9 cellular contexts compared by ENCODE assay signal in the genomic region with DNA sequence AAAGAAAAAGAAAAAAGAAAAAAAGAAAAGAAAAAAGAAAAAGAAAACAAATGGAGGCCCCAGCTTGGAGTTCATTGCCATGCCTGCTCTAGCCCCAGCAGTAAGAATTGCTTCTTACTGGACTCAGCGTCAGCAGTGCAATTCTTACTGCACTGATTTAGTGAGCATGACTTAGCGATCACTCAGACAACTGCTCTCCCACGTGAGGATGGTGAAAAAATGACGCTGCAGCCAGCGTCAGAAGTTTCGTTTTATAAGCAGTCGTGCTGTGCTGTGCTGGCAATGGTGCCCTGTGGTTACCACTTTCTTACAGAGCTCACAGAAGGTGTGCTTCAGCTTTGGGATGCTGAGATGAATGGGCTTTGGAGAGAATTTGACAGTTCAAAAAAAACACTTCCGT.
DNase-seq lines count a peak whose midpoint lies in the region; ATAC-seq and TF ChIP-seq lines count a peak whose summit lies in the region.
"Had no signal": no experiment of that assay in that cellular context is flagged by ENCODE, and none has a peak within 500 bp of the region (broad histone marks: within the 10 kb centered on the region; RNA-seq: fewer than 3 reads in every experiment).

No MANE protein-coding gene starts in this region.

- peak overlapping the region; percentile 61 for H3K27ac ChIP-seq in AG04450 (ENCODE audit: low read depth, low read length)
- no peak overlapping the region for H3K27ac ChIP-seq in OCI-LY1 (ENCODE audit: low read depth, low read length, poor library complexity, severe bottlenecking)
- no peak overlapping the region for H3K27ac ChIP-seq in upper lobe of right lung
- no peak overlapping the region for H3K27ac ChIP-seq in PC-9

- H3K9me3 ChIP-seq in AG04450 (ENCODE audit: control insufficient read depth, insufficient read depth, low read length) (no peaks in the 10 kb centered on the region), OCI-LY1 (ENCODE audit: low read length) (no peaks in the 10 kb centered on the region), upper lobe of right lung (no peaks in the 10 kb centered on the region), PC-9 (ENCODE audit: insufficient read depth, low read depth) (no peaks in the 10 kb centered on the region)

- H3K4me3 Mint-ChIP-seq in activated naive CD8-positive, alpha-beta T cell treated with anti-CD3 and anti-CD28 coated beads for 36 hours, result no peak overlapping the region

- H3K9me2 ChIP-seq in OCI-LY1 (ENCODE audit: low read depth, low read length) (no peaks in the 10 kb centered on the region), PC-9 (ENCODE audit: insufficient read depth) (no peaks in the 10 kb centered on the region)

- intact Hi-C loops in upper lobe of right lung (cut with DNase I), result no loop called here
- intact Hi-C loops in PC-9 (cut with micrococcal nuclease; ENCODE audit: unreplicated experiment), result no loop called here

- POLR2A ChIA-PET in AG04450 (lab: Yijun Ruan, JAX) (interaction anchor here (0.7 kb wide), 2 partner anchors 12 to 458 kb away, joined by 3 to 4 read pairs; no protein-coding TSS in a partner anchor), PC-9 (lab: Charles Lee; ENCODE audit: unreplicated experiment) (no interaction called here)

- H3K4me2 ChIP-seq in OCI-LY1 (ENCODE audit: low read length), result peak overlapping the region; percentile 76
- H3K4me2 ChIP-seq in PC-9, result no peak overlapping the region

- TF ChIP-seq CTCF in AG04450 (IDR thresholded peaks at IDR 0.05; ENCODE audit: low read depth, low read length), result no peak
- no peak for TF ChIP-seq CTCF in OCI-LY1 (IDR thresholded peaks at IDR 0.05; ENCODE audit: low read length)
- TF ChIP-seq CTCF in upper lobe of right lung (IDR thresholded peaks at IDR 0.05), result no peak
- no peak for TF ChIP-seq CTCF in PC-9 (conservative IDR thresholded peaks at IDR 0.05)

- H2AFZ ChIP-seq in OCI-LY1 (ENCODE audit: low read length) (no peak overlapping the region), PC-9 (no peak overlapping the region)

- peak; percentile 78 for ATAC-seq in upper lobe of right lung
- ATAC-seq in GM18861 (IDR thresholded peaks at IDR 0.05; ENCODE audit: unreplicated experiment), result no peak

- H4K20me1 ChIP-seq in OCI-LY1 (ENCODE audit: insufficient read depth, low read length), result no peaks in the 10 kb centered on the region
- H4K20me1 ChIP-seq in PC-9 (ENCODE audit: insufficient read depth), result no peaks in the 10 kb centered on the region

- H3K36me3 Mint-ChIP-seq in activated naive CD8-positive, alpha-beta T cell treated with anti-CD3 and anti-CD28 coated beads for 36 hours, result no peaks in the 10 kb centered on the region

- TF ChIP-seq POLR2A in erythroblast (IDR thresholded peaks at IDR 0.05; ENCODE audit: low read length), result no peak

- H3K27ac Mint-ChIP-seq in activated naive CD8-positive, alpha-beta T cell treated with anti-CD3 and anti-CD28 coated beads for 36 hours, result no peak overlapping the region

- H3K36me3 ChIP-seq in OCI-LY1 (ENCODE audit: insufficient read depth, low read length) (no peaks in the 10 kb centered on the region), upper lobe of right lung (no peaks in the 10 kb centered on the region), PC-9 (ENCODE audit: low read depth) (no peaks in the 10 kb centered on the region)

- H3K4me3 ChIP-seq in AG04450 (ENCODE audit: low read depth, low read length) (peak overlapping the region; percentile 13; the same call in 1 of the 2 replicates), OCI-LY1 (ENCODE audit: low read depth, low read length, poor library complexity, severe bottlenecking) (peak overlapping the region; percentile 48), upper lobe of right lung (peak overlapping the region; percentile 29), PC-9 (no peak overlapping the region)

- peaks cover 1% of the 10 kb centered on the region for H3K9me3 Mint-ChIP-seq in activated naive CD8-positive, alpha-beta T cell treated with anti-CD3 and anti-CD28 coated beads for 36 hours

- no peaks in the 10 kb centered on the region for H3K27me3 Mint-ChIP-seq in activated naive CD8-positive, alpha-beta T cell treated with anti-CD3 and anti-CD28 coated beads for 36 hours

- H3F3A ChIP-seq in OCI-LY1 (ENCODE audit: insufficient read depth, low read length), result no peaks in the 10 kb centered on the region
- no peaks in the 10 kb centered on the region for H3F3A ChIP-seq in PC-9 (ENCODE audit: insufficient read depth, low read depth)

- H3K4me1 ChIP-seq in OCI-LY1 (ENCODE audit: insufficient read depth, low read length, severe bottlenecking) (peaks cover 20% of the 10 kb centered on the region), upper lobe of right lung (no peaks in the 10 kb centered on the region), PC-9 (replicated peaks; ENCODE audit: insufficient read depth) (no peaks in the 10 kb centered on the region)

- peak overlapping the region; percentile 29; the same call in 1 of the 2 replicates for H3K9ac ChIP-seq in OCI-LY1 (ENCODE audit: low read length)

- CTCF ChIA-PET in AG04450 (lab: Charles Lee) (interaction anchor here (0.6 to 2.7 kb wide), 3 partner anchors 12 to 124 kb away, joined by 4 to 14 read pairs (median 6); no protein-coding TSS in a partner anchor), PC-9 (lab: Charles Lee) (no interaction called here)

- no peaks in the 10 kb centered on the region for H3K79me2 ChIP-seq in OCI-LY1 (ENCODE audit: insufficient read depth, low read length)
- H3K79me2 ChIP-seq in PC-9 (ENCODE audit: low read depth), result no peaks in the 10 kb centered on the region

- peaks cover 4% of the 10 kb centered on the region for H3K4me1 Mint-ChIP-seq in activated naive CD8-positive, alpha-beta T cell treated with anti-CD3 and anti-CD28 coated beads for 36 hours

- BruUV-seq in PC-9 (replicated peaks; lab: Mats Ljungman, UMichigan), result no TSS peak

- DNase-seq in AG04450 (ENCODE audit: low read depth, low spot score) (peak; percentile 57), myocyte (ENCODE audit: low read depth) (peak; percentile 62), upper lobe of right lung (no peak), erythroblast (lab: John Stamatoyannopoulos, UW) (no peak), PC-9 (no peak)
- peak; percentile 39 for DNase-seq in activated naive CD8-positive, alpha-beta T cell treated with anti-CD3 and anti-CD28 coated beads for 36 hours
- DNase-seq: DND-41 had no signal

- H3K27me3 ChIP-seq in AG04450 (ENCODE audit: control insufficient read depth, insufficient read depth, low read length), result no peaks in the 10 kb centered on the region
- no peaks in the 10 kb centered on the region for H3K27me3 ChIP-seq in OCI-LY1 (ENCODE audit: insufficient read depth, low read length)
- H3K27me3 ChIP-seq in upper lobe of right lung, result no peaks in the 10 kb centered on the region
- no peaks in the 10 kb centered on the region for H3K27me3 ChIP-seq in PC-9 (ENCODE audit: insufficient read depth, low read depth)

Comparison
In these comparisons a context has a peak if more than half of its experiments do, and no peak if none do; other contexts are left out.
1. DNase-seq: peak in AG04450 (single experiment), activated naive CD8-positive, alpha-beta T cell treated with anti-CD3 and anti-CD28 coated beads for 36 hours (single experiment) and myocyte (single experiment); none in upper lobe of right lung (single experiment), erythroblast (0 of 2) and PC-9 (0 of 2).